In the genomic region with DNA sequence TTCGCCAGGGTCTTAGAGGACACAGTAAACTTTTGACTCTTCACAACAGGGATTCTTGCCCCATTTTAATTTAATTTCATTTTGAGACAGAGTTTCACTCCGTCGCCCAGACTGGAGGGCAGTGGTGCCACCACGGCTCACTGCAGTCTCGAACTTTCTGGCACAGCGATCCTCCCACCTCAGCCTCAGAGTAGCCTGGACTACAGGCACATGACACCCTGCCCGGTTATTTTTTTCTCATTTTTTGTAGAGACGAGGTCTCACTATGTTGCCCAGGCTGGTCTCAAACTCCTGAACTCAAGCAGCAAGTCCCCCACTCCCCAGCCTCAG, we compare ENCODE assay signal across 9 cellular contexts. TPM values are rescaled to one million over a fixed set of nuclear protein-coding genes. Genes with fewer than 3 reads are reported as not detected.
DNase-seq lines count a peak whose midpoint lies in the region; ATAC-seq and TF ChIP-seq lines count a peak whose summit lies in the region.
"Had no signal": no experiment of that assay in that cellular context is flagged by ENCODE, and none has a peak within 500 bp of the region (broad histone marks: within the 10 kb centered on the region; RNA-seq: fewer than 3 reads in every experiment).

No MANE protein-coding gene starts in this region.

- H3K27me3 ChIP-seq in subcutaneous abdominal adipose tissue (ENCODE audit: control insufficient read depth in 5 of 5, insufficient read depth in 4 of 5, low read length in 5 of 5) = no peaks in the 10 kb centered on the region

- peak; percentile 11 for ATAC-seq in activated CD8-positive, alpha-beta T cell treated with anti-CD3 and anti-CD28 coated beads for 36 hours
- no peak for ATAC-seq in GM21390 (IDR thresholded peaks at IDR 0.05; ENCODE audit: unreplicated experiment)

- H3K27me3 Mint-ChIP-seq in activated CD4-positive, alpha-beta T cell treated with anti-CD3 and anti-CD28 coated beads, Interleukin-2, amount 10 ng/mL, durations not matched to agents 7 days and 5 days = no peaks in the 10 kb centered on the region
- H3K27me3 Mint-ChIP-seq in activated CD8-positive, alpha-beta T cell treated with anti-CD3 and anti-CD28 coated beads for 36 hours = no peaks in the 10 kb centered on the region
- peaks cover 0 to 9% (median 5%) of the 10 kb centered on the region in 3 donors for H3K27me3 Mint-ChIP-seq in immature natural killer cell (ENCODE audit: low read depth in 3 of 3)

- peaks cover 19% of the 10 kb centered on the region for H3K4me1 Mint-ChIP-seq in activated CD4-positive, alpha-beta T cell treated with anti-CD3 and anti-CD28 coated beads, Interleukin-2, amount 10 ng/mL, durations not matched to agents 7 days and 5 days
- peaks cover 14% of the 10 kb centered on the region for H3K4me1 Mint-ChIP-seq in activated CD8-positive, alpha-beta T cell treated with anti-CD3 and anti-CD28 coated beads for 36 hours (ENCODE audit: low read depth)
- peaks cover 17 to 25% of the 10 kb centered on the region in 2 donors for H3K4me1 Mint-ChIP-seq in immature natural killer cell

- no peak overlapping the region for H3K9ac ChIP-seq in subcutaneous abdominal adipose tissue (ENCODE audit: low read length in 5 of 5)

- H3K4me3 ChIP-seq in subcutaneous abdominal adipose tissue (ENCODE audit: low read depth in 1 of 5, low read length in 5 of 5) = peak overlapping the region in 4 of 5 donors; percentile 86 to 97 (median 94)

- intact Hi-C loops in activated CD8-positive, alpha-beta T cell treated with anti-CD3 and anti-CD28 coated beads for 36 hours (cut with micrococcal nuclease) = no loop called here

- peaks cover 4 to 26% (median 21%) of the 10 kb centered on the region in 5 donors for H3K36me3 ChIP-seq in subcutaneous abdominal adipose tissue (ENCODE audit: control insufficient read depth in 5 of 5, insufficient read depth in 5 of 5, low read length in 5 of 5)

- no peak overlapping the region for H3K27ac ChIP-seq in subcutaneous abdominal adipose tissue (ENCODE audit: low read depth, low read length)

- H3K9me3 ChIP-seq in subcutaneous abdominal adipose tissue (ENCODE audit: control insufficient read depth in 5 of 5, low read length in 5 of 5) = no peaks in the 10 kb centered on the region

- CTCF ChIA-PET in activated CD4-positive, alpha-beta T cell treated with anti-CD3 and anti-CD28 coated beads, Interleukin-2, amount 10 ng/mL, durations not matched to agents 7 days and 5 days (lab: Charles Lee) = interaction anchor here (0.9 kb wide), 1 partner anchor 161 kb away, joined by 4 read pairs; no protein-coding TSS in a partner anchor
- CTCF ChIA-PET in activated CD8-positive, alpha-beta T cell treated with anti-CD3 and anti-CD28 coated beads for 36 hours (lab: Charles Lee) = interaction anchor here (0.9 kb wide), 4 partner anchors 12 to 621 kb away, joined by 3 to 4 read pairs (median 3); no protein-coding TSS in a partner anchor

- POLR2A ChIA-PET in activated CD4-positive, alpha-beta T cell treated with anti-CD3 and anti-CD28 coated beads, Interleukin-2, amount 10 ng/mL, durations not matched to agents 7 days and 5 days (lab: Charles Lee) = no interaction called here
- POLR2A ChIA-PET in activated CD8-positive, alpha-beta T cell treated with anti-CD3 and anti-CD28 coated beads for 36 hours (lab: Charles Lee) = interaction anchor here (0.7 to 2.5 kb wide), 5 partner anchors 11 to 102 kb away, joined by 3 to 17 read pairs (median 7); no protein-coding TSS in a partner anchor

- DNase-seq in activated CD4-positive, alpha-beta T cell treated with anti-CD3 and anti-CD28 coated beads, Interleukin-2, amount 10 ng/mL, durations not matched to agents 7 days and 5 days = no peak
- no peak for DNase-seq in activated CD4-positive, alpha-beta T cell treated with anti-CD3 and anti-CD28 coated beads, Interleukin-2, amount 50 U/mL, for 1 hour
- DNase-seq in activated CD8-positive, alpha-beta T cell treated with anti-CD3 and anti-CD28 coated beads for 36 hours = no peak
- DNase-seq in immature natural killer cell (no peak), T-helper 9 cell (no peak), NCI-H2227 (lab: John Stamatoyannopoulos, UW; ENCODE audit: unreplicated experiment) (no peak)

- TF ChIP-seq CTCF in activated CD8-positive, alpha-beta T cell treated with anti-CD3 and anti-CD28 coated beads for 36 hours (IDR thresholded peaks at IDR 0.05) = peak; percentile 6

- no peaks in the 10 kb centered on the region for H3K9me3 Mint-ChIP-seq in activated CD4-positive, alpha-beta T cell treated with anti-CD3 and anti-CD28 coated beads, Interleukin-2, amount 10 ng/mL, durations not matched to agents 7 days and 5 days
- H3K9me3 Mint-ChIP-seq in activated CD8-positive, alpha-beta T cell treated with anti-CD3 and anti-CD28 coated beads for 36 hours = no peaks in the 10 kb centered on the region
- H3K9me3 Mint-ChIP-seq in immature natural killer cell = no peaks in the 10 kb centered on the region

- H3K4me3 Mint-ChIP-seq in activated CD4-positive, alpha-beta T cell treated with anti-CD3 and anti-CD28 coated beads, Interleukin-2, amount 10 ng/mL, durations not matched to agents 7 days and 5 days = peak overlapping the region; percentile 80
- H3K4me3 Mint-ChIP-seq in activated CD8-positive, alpha-beta T cell treated with anti-CD3 and anti-CD28 coated beads for 36 hours = peak overlapping the region; percentile 83
- peak overlapping the region; percentile 74 to 86 (median 84) for H3K4me3 Mint-ChIP-seq in immature natural killer cell

- H3K4me1 ChIP-seq in subcutaneous abdominal adipose tissue (ENCODE audit: control insufficient read depth in 5 of 5, insufficient read depth in 5 of 5, low read length in 5 of 5) = peaks cover 0 to 19% (median 18%) of the 10 kb centered on the region in 5 donors

- peak overlapping the region; percentile 84 for H3K27ac Mint-ChIP-seq in activated CD4-positive, alpha-beta T cell treated with anti-CD3 and anti-CD28 coated beads, Interleukin-2, amount 10 ng/mL, durations not matched to agents 7 days and 5 days
- peak overlapping the region; percentile 87 for H3K27ac Mint-ChIP-seq in activated CD8-positive, alpha-beta T cell treated with anti-CD3 and anti-CD28 coated beads for 36 hours
- peak overlapping the region in 5 of 6 donors; percentile 44 to 69 (median 55) for H3K27ac Mint-ChIP-seq in immature natural killer cell

- H3K36me3 Mint-ChIP-seq in activated CD4-positive, alpha-beta T cell treated with anti-CD3 and anti-CD28 coated beads, Interleukin-2, amount 10 ng/mL, durations not matched to agents 7 days and 5 days (ENCODE audit: low read depth) = peaks cover 10% of the 10 kb centered on the region
- peaks cover 30% of the 10 kb centered on the region for H3K36me3 Mint-ChIP-seq in activated CD8-positive, alpha-beta T cell treated with anti-CD3 and anti-CD28 coated beads for 36 hours (ENCODE audit: low read depth)
- peaks cover 0 to 8% (median 0%) of the 10 kb centered on the region in 3 donors for H3K36me3 Mint-ChIP-seq in immature natural killer cell

RNA-seq across cellular contexts. Expression of gene NLE1, which starts 0.3 kb away (rescaled TPM):
- total RNA-seq in activated CD4-positive, alpha-beta T cell treated with anti-CD3 and anti-CD28 coated beads, Interleukin-2, amount 10 ng/mL, durations not matched to agents 7 days and 5 days = 10 to 100 TPM; 15.7 to 19.7 TPM
- total RNA-seq in activated CD8-positive, alpha-beta T cell treated with anti-CD3 and anti-CD28 coated beads for 36 hours = 10 to 100 TPM; 49.1 to 49.8 TPM
- polyA plus RNA-seq in immature natural killer cell = 1 to 10 TPM; 2.1 to 4.7 (median 3.3) TPM

RNA-seq across cellular contexts. Expression of gene UNC45B, which starts 5.2 kb away (rescaled TPM):
- total RNA-seq in activated CD4-positive, alpha-beta T cell treated with anti-CD3 and anti-CD28 coated beads, Interleukin-2, amount 10 ng/mL, durations not matched to agents 7 days and 5 days = under 1 TPM; 0.10 TPM
- under 1 TPM in 1 of 2 experiments, not detected in 1; 0.11 TPM for total RNA-seq in activated CD8-positive, alpha-beta T cell treated with anti-CD3 and anti-CD28 coated beads for 36 hours
- 1 to 10 TPM in 1 of 3 donors, under 1 TPM in 1, not detected in 1; 0.41 to 1.0 TPM for polyA plus RNA-seq in immature natural killer cell

RNA-seq across cellular contexts. Expression of gene FNDC8, which starts 21.0 kb away (rescaled TPM):
- total RNA-seq in activated CD4-positive, alpha-beta T cell treated with anti-CD3 and anti-CD28 coated beads, Interleukin-2, amount 10 ng/mL, durations not matched to agents 7 days and 5 days = not detected
- total RNA-seq in activated CD8-positive, alpha-beta T cell treated with anti-CD3 and anti-CD28 coated beads for 36 hours = not detected
- not detected for polyA plus RNA-seq in immature natural killer cell
- total RNA-seq: myocyte had no signal

RNA-seq across cellular contexts. Expression of gene RAD51D, which starts 22.8 kb away (rescaled TPM):
- total RNA-seq in activated CD4-positive, alpha-beta T cell treated with anti-CD3 and anti-CD28 coated beads, Interleukin-2, amount 10 ng/mL, durations not matched to agents 7 days and 5 days = 10 to 100 TPM; 26.7 to 41.6 TPM
- 10 to 100 TPM; 32.4 to 36.2 TPM for total RNA-seq in activated CD8-positive, alpha-beta T cell treated with anti-CD3 and anti-CD28 coated beads for 36 hours
- polyA plus RNA-seq in immature natural killer cell = 10 to 100 TPM; 11.0 to 17.8 (median 13.8) TPM

RNA-seq across cellular contexts. Expression of gene SLC35G3, which starts 51.8 kb away (rescaled TPM):
- total RNA-seq in activated CD4-positive, alpha-beta T cell treated with anti-CD3 and anti-CD28 coated beads, Interleukin-2, amount 10 ng/mL, durations not matched to agents 7 days and 5 days = not detected
- not detected for total RNA-seq in activated CD8-positive, alpha-beta T cell treated with anti-CD3 and anti-CD28 coated beads for 36 hours
- polyA plus RNA-seq in immature natural killer cell = not detected
- total RNA-seq: myocyte had no signal
